In the genomic region with DNA sequence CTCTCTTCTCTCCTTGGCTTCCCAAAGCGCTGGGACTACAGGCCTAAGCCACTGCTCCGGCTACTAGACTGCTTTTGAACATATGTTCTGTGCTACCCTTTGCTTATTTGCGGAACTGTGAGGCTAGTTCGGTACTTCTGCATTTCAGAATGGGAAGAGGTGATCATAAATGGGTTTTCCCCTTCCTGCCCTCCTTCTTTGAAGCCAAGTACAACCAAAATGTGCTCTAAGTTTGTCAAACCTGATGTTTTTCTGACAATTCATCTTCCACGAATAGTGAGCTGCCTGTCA, we compare ENCODE assay signal across 1 cellular context.
TF ChIP-seq lines count a peak whose summit lies in the region.

No MANE protein-coding gene starts in this region.

TF ChIP-seq in GM12878, 131 proteins besides CTCF, POLR2A, EP300 and RAD21 (continued from another document):
- TF ChIP-seq, protein P1, sequence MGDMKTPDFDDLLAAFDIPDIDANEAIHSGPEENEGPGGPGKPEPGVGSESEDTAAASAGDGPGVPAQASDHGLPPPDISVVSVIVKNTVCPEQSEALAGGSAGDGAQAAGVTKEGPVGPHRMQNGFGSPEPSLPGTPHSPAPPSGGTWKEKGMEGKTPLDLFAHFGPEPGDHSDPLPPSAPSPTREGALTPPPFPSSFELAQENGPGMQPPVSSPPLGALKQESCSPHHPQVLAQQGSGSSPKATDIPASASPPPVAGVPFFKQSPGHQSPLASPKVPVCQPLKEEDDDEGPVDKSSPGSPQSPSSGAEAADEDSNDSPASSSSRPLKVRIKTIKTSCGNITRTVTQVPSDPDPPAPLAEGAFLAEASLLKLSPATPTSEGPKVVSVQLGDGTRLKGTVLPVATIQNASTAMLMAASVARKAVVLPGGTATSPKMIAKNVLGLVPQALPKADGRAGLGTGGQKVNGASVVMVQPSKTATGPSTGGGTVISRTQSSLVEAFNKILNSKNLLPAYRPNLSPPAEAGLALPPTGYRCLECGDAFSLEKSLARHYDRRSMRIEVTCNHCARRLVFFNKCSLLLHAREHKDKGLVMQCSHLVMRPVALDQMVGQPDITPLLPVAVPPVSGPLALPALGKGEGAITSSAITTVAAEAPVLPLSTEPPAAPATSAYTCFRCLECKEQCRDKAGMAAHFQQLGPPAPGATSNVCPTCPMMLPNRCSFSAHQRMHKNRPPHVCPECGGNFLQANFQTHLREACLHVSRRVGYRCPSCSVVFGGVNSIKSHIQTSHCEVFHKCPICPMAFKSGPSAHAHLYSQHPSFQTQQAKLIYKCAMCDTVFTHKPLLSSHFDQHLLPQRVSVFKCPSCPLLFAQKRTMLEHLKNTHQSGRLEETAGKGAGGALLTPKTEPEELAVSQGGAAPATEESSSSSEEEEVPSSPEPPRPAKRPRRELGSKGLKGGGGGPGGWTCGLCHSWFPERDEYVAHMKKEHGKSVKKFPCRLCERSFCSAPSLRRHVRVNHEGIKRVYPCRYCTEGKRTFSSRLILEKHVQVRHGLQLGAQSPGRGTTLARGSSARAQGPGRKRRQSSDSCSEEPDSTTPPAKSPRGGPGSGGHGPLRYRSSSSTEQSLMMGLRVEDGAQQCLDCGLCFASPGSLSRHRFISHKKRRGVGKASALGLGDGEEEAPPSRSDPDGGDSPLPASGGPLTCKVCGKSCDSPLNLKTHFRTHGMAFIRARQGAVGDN (IDR thresholded peaks at IDR 0.05) = peak; percentile 64
- TF ChIP-seq, protein P2, sequence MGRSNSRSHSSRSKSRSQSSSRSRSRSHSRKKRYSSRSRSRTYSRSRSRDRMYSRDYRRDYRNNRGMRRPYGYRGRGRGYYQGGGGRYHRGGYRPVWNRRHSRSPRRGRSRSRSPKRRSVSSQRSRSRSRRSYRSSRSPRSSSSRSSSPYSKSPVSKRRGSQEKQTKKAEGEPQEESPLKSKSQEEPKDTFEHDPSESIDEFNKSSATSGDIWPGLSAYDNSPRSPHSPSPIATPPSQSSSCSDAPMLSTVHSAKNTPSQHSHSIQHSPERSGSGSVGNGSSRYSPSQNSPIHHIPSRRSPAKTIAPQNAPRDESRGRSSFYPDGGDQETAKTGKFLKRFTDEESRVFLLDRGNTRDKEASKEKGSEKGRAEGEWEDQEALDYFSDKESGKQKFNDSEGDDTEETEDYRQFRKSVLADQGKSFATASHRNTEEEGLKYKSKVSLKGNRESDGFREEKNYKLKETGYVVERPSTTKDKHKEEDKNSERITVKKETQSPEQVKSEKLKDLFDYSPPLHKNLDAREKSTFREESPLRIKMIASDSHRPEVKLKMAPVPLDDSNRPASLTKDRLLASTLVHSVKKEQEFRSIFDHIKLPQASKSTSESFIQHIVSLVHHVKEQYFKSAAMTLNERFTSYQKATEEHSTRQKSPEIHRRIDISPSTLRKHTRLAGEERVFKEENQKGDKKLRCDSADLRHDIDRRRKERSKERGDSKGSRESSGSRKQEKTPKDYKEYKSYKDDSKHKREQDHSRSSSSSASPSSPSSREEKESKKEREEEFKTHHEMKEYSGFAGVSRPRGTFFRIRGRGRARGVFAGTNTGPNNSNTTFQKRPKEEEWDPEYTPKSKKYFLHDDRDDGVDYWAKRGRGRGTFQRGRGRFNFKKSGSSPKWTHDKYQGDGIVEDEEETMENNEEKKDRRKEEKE (IDR thresholded peaks at IDR 0.05) = no peak
- peak; percentile 91 for TF ChIP-seq SPI1 (IDR thresholded peaks at IDR 0.05; ENCODE audit: borderline replicate concordance, insufficient read depth, low read depth, low read length)
- TF ChIP-seq, protein P3, sequence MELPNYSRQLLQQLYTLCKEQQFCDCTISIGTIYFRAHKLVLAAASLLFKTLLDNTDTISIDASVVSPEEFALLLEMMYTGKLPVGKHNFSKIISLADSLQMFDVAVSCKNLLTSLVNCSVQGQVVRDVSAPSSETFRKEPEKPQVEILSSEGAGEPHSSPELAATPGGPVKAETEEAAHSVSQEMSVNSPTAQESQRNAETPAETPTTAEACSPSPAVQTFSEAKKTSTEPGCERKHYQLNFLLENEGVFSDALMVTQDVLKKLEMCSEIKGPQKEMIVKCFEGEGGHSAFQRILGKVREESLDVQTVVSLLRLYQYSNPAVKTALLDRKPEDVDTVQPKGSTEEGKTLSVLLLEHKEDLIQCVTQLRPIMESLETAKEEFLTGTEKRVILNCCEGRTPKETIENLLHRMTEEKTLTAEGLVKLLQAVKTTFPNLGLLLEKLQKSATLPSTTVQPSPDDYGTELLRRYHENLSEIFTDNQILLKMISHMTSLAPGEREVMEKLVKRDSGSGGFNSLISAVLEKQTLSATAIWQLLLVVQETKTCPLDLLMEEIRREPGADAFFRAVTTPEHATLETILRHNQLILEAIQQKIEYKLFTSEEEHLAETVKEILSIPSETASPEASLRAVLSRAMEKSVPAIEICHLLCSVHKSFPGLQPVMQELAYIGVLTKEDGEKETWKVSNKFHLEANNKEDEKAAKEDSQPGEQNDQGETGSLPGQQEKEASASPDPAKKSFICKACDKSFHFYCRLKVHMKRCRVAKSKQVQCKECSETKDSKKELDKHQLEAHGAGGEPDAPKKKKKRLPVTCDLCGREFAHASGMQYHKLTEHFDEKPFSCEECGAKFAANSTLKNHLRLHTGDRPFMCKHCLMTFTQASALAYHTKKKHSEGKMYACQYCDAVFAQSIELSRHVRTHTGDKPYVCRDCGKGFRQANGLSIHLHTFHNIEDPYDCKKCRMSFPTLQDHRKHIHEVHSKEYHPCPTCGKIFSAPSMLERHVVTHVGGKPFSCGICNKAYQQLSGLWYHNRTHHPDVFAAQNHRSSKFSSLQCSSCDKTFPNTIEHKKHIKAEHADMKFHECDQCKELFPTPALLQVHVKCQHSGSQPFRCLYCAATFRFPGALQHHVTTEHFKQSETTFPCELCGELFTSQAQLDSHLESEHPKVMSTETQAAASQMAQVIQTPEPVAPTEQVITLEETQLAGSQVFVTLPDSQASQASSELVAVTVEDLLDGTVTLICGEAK (IDR thresholded peaks at IDR 0.05; ENCODE audit: borderline replicate concordance) = no peak
- TF ChIP-seq IRF4 (IDR thresholded peaks at IDR 0.05; ENCODE audit: low read depth, low read length) = 0 out of 2 replicates have a peak, but pooled peaks have one; percentile 15
- TF ChIP-seq, protein P4, sequence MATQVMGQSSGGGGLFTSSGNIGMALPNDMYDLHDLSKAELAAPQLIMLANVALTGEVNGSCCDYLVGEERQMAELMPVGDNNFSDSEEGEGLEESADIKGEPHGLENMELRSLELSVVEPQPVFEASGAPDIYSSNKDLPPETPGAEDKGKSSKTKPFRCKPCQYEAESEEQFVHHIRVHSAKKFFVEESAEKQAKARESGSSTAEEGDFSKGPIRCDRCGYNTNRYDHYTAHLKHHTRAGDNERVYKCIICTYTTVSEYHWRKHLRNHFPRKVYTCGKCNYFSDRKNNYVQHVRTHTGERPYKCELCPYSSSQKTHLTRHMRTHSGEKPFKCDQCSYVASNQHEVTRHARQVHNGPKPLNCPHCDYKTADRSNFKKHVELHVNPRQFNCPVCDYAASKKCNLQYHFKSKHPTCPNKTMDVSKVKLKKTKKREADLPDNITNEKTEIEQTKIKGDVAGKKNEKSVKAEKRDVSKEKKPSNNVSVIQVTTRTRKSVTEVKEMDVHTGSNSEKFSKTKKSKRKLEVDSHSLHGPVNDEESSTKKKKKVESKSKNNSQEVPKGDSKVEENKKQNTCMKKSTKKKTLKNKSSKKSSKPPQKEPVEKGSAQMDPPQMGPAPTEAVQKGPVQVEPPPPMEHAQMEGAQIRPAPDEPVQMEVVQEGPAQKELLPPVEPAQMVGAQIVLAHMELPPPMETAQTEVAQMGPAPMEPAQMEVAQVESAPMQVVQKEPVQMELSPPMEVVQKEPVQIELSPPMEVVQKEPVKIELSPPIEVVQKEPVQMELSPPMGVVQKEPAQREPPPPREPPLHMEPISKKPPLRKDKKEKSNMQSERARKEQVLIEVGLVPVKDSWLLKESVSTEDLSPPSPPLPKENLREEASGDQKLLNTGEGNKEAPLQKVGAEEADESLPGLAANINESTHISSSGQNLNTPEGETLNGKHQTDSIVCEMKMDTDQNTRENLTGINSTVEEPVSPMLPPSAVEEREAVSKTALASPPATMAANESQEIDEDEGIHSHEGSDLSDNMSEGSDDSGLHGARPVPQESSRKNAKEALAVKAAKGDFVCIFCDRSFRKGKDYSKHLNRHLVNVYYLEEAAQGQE (IDR thresholded peaks at IDR 0.05; ENCODE audit: low read depth, low read length) = no peak
- TF ChIP-seq RUNX3 (IDR thresholded peaks at IDR 0.05; ENCODE audit: low read length) = 0 out of 2 replicates have a peak, but pooled peaks have one; percentile 13
- no peak for TF ChIP-seq MYC (IDR thresholded peaks at IDR 0.05; ENCODE audit: insufficient read depth, insufficient read length, insufficient replicate concordance, low read length, severe bottlenecking)
TF ChIP-seq in GM12878: peak in this region for 4.
